Comparison of ENCODE assay signal across 9 cellular contexts in genomic region chr2:68643874-68644485, GRCh38. TPM values are rescaled to one million over a fixed set of nuclear protein-coding genes. Genes with fewer than 3 reads are reported as not detected.
A peak's percentile ranks its signal among the peaks of the same experiment; 100 is the strongest.
DNase-seq lines count a peak whose midpoint lies in the region; ATAC-seq, FAIRE-seq and TF ChIP-seq lines count a peak whose summit lies in the region.
"Had no signal": no experiment of that assay in that cellular context is flagged by ENCODE, and none has a peak within 500 bp of the region (broad histone marks: within the 10 kb centered on the region; RNA-seq: fewer than 3 reads in every experiment).

No MANE protein-coding gene starts in this region.

- CTCF ChIA-PET in CD4-positive, alpha-beta T cell (lab: Charles Lee), result no interaction called here

- H3K4me1 ChIP-seq in adipocyte (ENCODE audit: control insufficient read depth, insufficient read depth, low read length) (peaks cover 4% of the 10 kb centered on the region), keratinocyte (ENCODE audit: control insufficient read depth, extremely low read depth, insufficient read depth, low read length) (peaks cover 3% of the 10 kb centered on the region)

- ATAC-seq in stimulated activated memory B cell treated with anti-CD40 and anti-IgM and Interleukin-4, amounts not matched to agents 10 μg/mL and 1 μg/mL and 100 μg/mL, for 72 hours, result no peak
- no peak for ATAC-seq in CD4-positive, alpha-beta T cell (ENCODE audit: poor library complexity)

- H3K4me3 Mint-ChIP-seq in T-helper 2 cell treated with Interferon-gamma antibody and Interleukin-4, amounts not matched to agents 5 μg/mL and 100 μg/mL, for 36 hours, result peak overlapping the region; percentile 49
- peak overlapping the region; percentile 52 for H3K4me3 Mint-ChIP-seq in stimulated activated memory B cell treated with anti-CD40 and anti-IgM and Interleukin-4, amounts not matched to agents 10 μg/mL and 1 μg/mL and 100 μg/mL, for 72 hours
- no peak overlapping the region for H3K4me3 Mint-ChIP-seq in CD4-positive, alpha-beta T cell

- H3K27me3 Mint-ChIP-seq in T-helper 2 cell treated with Interferon-gamma antibody and Interleukin-4, amounts not matched to agents 5 μg/mL and 100 μg/mL, for 36 hours (ENCODE audit: low read depth), result peaks cover 76% of the 10 kb centered on the region
- peaks cover 82% of the 10 kb centered on the region for H3K27me3 Mint-ChIP-seq in stimulated activated memory B cell treated with anti-CD40 and anti-IgM and Interleukin-4, amounts not matched to agents 10 μg/mL and 1 μg/mL and 100 μg/mL, for 72 hours
- peaks cover 79% of the 10 kb centered on the region for H3K27me3 Mint-ChIP-seq in CD4-positive, alpha-beta T cell

- H3K4me3 ChIP-seq in adipocyte (ENCODE audit: low read length), result peak overlapping the region; percentile 68
- peak overlapping the region; percentile 6 to 58 (median 27) for H3K4me3 ChIP-seq in keratinocyte (ENCODE audit: control insufficient read depth in 2 of 3, extremely low read depth in 1 of 3, insufficient read depth in 2 of 3, low read depth in 1 of 3, low read length in 3 of 3)

- H3K9ac ChIP-seq in adipocyte (ENCODE audit: low read length) (no peak overlapping the region), keratinocyte (ENCODE audit: control insufficient read depth, extremely low read depth, insufficient read depth, low read length) (no peak overlapping the region)

- H4K20me1 ChIP-seq in keratinocyte (ENCODE audit: control insufficient read depth, extremely low read depth, insufficient read depth, low read length), result no peaks in the 10 kb centered on the region

- no peak for DNase-seq in T-helper 2 cell treated with Interferon-gamma antibody and Interleukin-4, amounts not matched to agents 5 μg/mL and 100 μg/mL, for 36 hours (ENCODE audit: low spot score)
- DNase-seq in T-helper 2 cell (no peak), adipocyte (ENCODE audit: low read depth) (no peak), keratinocyte (ENCODE audit: low read depth, low spot score) (no peak), G401 (ENCODE audit: low spot score) (no peak), NCI-H526 treated with DMSO at 0.1 percent for 48 hours (lab: John Stamatoyannopoulos, UW) (no peak)
- DNase-seq in CD4-positive, alpha-beta T cell, result no peak

- intact Hi-C loops in CD4-positive, alpha-beta T cell (cut with DNase I, micrococcal nuclease), result no loop called here

- peaks cover 4% of the 10 kb centered on the region for H3K9me3 Mint-ChIP-seq in T-helper 2 cell treated with Interferon-gamma antibody and Interleukin-4, amounts not matched to agents 5 μg/mL and 100 μg/mL, for 36 hours
- H3K9me3 Mint-ChIP-seq in stimulated activated memory B cell treated with anti-CD40 and anti-IgM and Interleukin-4, amounts not matched to agents 10 μg/mL and 1 μg/mL and 100 μg/mL, for 72 hours, result peaks cover 18% of the 10 kb centered on the region
- H3K9me3 Mint-ChIP-seq in CD4-positive, alpha-beta T cell, result peaks cover 9% of the 10 kb centered on the region

- FAIRE-seq in keratinocyte (lab: Jason Lieb, UNC), result no peak

- H3K27me3 ChIP-seq in adipocyte (replicated peaks; ENCODE audit: control insufficient read depth, insufficient read depth, low read length), result peaks cover 68% of the 10 kb centered on the region
- H3K27me3 ChIP-seq in keratinocyte (ENCODE audit: control insufficient read depth, extremely low read depth, insufficient read depth, low read length), result peaks cover 54% of the 10 kb centered on the region
- peaks cover 71% of the 10 kb centered on the region for H3K27me3 ChIP-seq in CD4-positive, alpha-beta T cell (ENCODE audit: control insufficient read depth, insufficient read depth, low read length)

- peaks cover 4% of the 10 kb centered on the region for H3K4me1 Mint-ChIP-seq in T-helper 2 cell treated with Interferon-gamma antibody and Interleukin-4, amounts not matched to agents 5 μg/mL and 100 μg/mL, for 36 hours (ENCODE audit: low read depth)
- H3K4me1 Mint-ChIP-seq in stimulated activated memory B cell treated with anti-CD40 and anti-IgM and Interleukin-4, amounts not matched to agents 10 μg/mL and 1 μg/mL and 100 μg/mL, for 72 hours, result peaks cover 14% of the 10 kb centered on the region
- no peaks in the 10 kb centered on the region for H3K4me1 Mint-ChIP-seq in CD4-positive, alpha-beta T cell (ENCODE audit: low read depth)

- H3K9me3 ChIP-seq in adipocyte (ENCODE audit: control insufficient read depth, low read length) (peaks cover 21% of the 10 kb centered on the region), keratinocyte (ENCODE audit: control insufficient read depth, low read depth, low read length) (no peaks in the 10 kb centered on the region)
- peaks cover 4% of the 10 kb centered on the region for H3K9me3 ChIP-seq in CD4-positive, alpha-beta T cell (ENCODE audit: control insufficient read depth, low read length)

- dilution Hi-C loops in keratinocyte (cut with MboI; ENCODE audit: extremely low pct_ligation_motif_present, low sequenced_read_pairs), result no loop called here

- in situ Hi-C loops in G401 (cut with HindIII; ENCODE audit: low sequenced_read_pairs), result no loop called here

- no peaks in the 10 kb centered on the region for H3K9me1 ChIP-seq in keratinocyte (ENCODE audit: control insufficient read depth, extremely low read depth, insufficient read depth, low read length)

- H3K27ac Mint-ChIP-seq in T-helper 2 cell treated with Interferon-gamma antibody and Interleukin-4, amounts not matched to agents 5 μg/mL and 100 μg/mL, for 36 hours, result no peak overlapping the region
- H3K27ac Mint-ChIP-seq in stimulated activated memory B cell treated with anti-CD40 and anti-IgM and Interleukin-4, amounts not matched to agents 10 μg/mL and 1 μg/mL and 100 μg/mL, for 72 hours, result no peak overlapping the region
- no peak overlapping the region for H3K27ac Mint-ChIP-seq in CD4-positive, alpha-beta T cell

- no peak overlapping the region for H3K27ac ChIP-seq in keratinocyte (ENCODE audit: control insufficient read depth, insufficient read depth, low read length)
- H3K27ac ChIP-seq in CD4-positive, alpha-beta T cell (ENCODE audit: low read depth, low read length), result no peak overlapping the region

- H2AFZ ChIP-seq in keratinocyte (ENCODE audit: control insufficient read depth, low read length), result no peak overlapping the region

- no peaks in the 10 kb centered on the region for H3K36me3 Mint-ChIP-seq in T-helper 2 cell treated with Interferon-gamma antibody and Interleukin-4, amounts not matched to agents 5 μg/mL and 100 μg/mL, for 36 hours (ENCODE audit: low read depth)
- peaks cover 13% of the 10 kb centered on the region for H3K36me3 Mint-ChIP-seq in stimulated activated memory B cell treated with anti-CD40 and anti-IgM and Interleukin-4, amounts not matched to agents 10 μg/mL and 1 μg/mL and 100 μg/mL, for 72 hours
- H3K36me3 Mint-ChIP-seq in CD4-positive, alpha-beta T cell (ENCODE audit: low read depth), result no peaks in the 10 kb centered on the region

- TF ChIP-seq CTCF in keratinocyte (optimal IDR thresholded peaks at IDR 0.05 in 1 of 3, IDR thresholded peaks at IDR 0.05 in 1 of 3, conservative IDR thresholded peaks at IDR 0.05 in 1 of 3; ENCODE audit: extremely low read depth in 1 of 3, insufficient read depth in 2 of 3, low read length in 3 of 3), result peak in 1 of 3 experiments; percentile 18
- no peak for TF ChIP-seq CTCF in CD4-positive, alpha-beta T cell (IDR thresholded peaks at IDR 0.05)

- peak overlapping the region; percentile 76 for H3K4me2 ChIP-seq in keratinocyte (ENCODE audit: control insufficient read depth, extremely low read depth, insufficient read depth, low read depth, low read length)

- H3K79me2 ChIP-seq in keratinocyte (ENCODE audit: control insufficient read depth, insufficient read depth, low read length), result no peaks in the 10 kb centered on the region

- H3K36me3 ChIP-seq in adipocyte (ENCODE audit: control insufficient read depth, insufficient read depth, low read length, severe bottlenecking), result no peaks in the 10 kb centered on the region
- H3K36me3 ChIP-seq in keratinocyte (ENCODE audit: control insufficient read depth in 2 of 2, extremely low read depth in 1 of 2, insufficient read depth in 2 of 2, low read length in 2 of 2), result no peaks in the 10 kb centered on the region

- POLR2A ChIA-PET in CD4-positive, alpha-beta T cell (lab: Charles Lee), result no interaction called here

RNA-seq across cellular contexts. Expression of gene PROKR1, which starts 0.6 kb away (rescaled TPM):
- 0.01 TPM in 1 of 3 replicates, not detected in the others for polyA plus RNA-seq in keratinocyte
- not detected for polyA plus RNA-seq in keratinocyte (2011; ENCODE audit: low read depth)
- polyA plus RNA-seq in keratinocyte (2011; cell fraction: cytosol; rRNA removed), result not detected in 2 replicates
- 0.05 and 0.08 TPM in 2 replicates for polyA plus RNA-seq in keratinocyte (2011; cell fraction: nucleus; rRNA removed)
- 0.06 TPM in 1 of 2 replicates, not detected in the other for polyA plus RNA-seq in keratinocyte (2012; ENCODE audit: low replicate concordance)
- polyA minus RNA-seq in keratinocyte, result not detected in 3 replicates
- polyA minus RNA-seq in keratinocyte (2011; cell fraction: cytosol; rRNA and poly(A)+ RNA removed), result not detected
- 0.16 TPM in 1 of 2 replicates, not detected in the other for polyA minus RNA-seq in keratinocyte (2011; cell fraction: nucleus; rRNA and poly(A)+ RNA removed)
- not detected for total RNA-seq in CD4-positive, alpha-beta T cell
- not detected in 2 replicates for total RNA-seq in G401 (2014; rRNA removed; shearing (Covaris generic))
- total RNA-seq: NCI-H460 had no signal
